Comparison of ENCODE assay signal across 18 cellular contexts in genomic region chr3:169479314-169479939, GRCh38.
DNase-seq lines count a peak whose midpoint lies in the region; ATAC-seq and TF ChIP-seq lines count a peak whose summit lies in the region.
"Had no signal": no experiment of that assay in that cellular context is flagged by ENCODE, and none has a peak within 500 bp of the region (broad histone marks: within the 10 kb centered on the region; RNA-seq: fewer than 3 reads in every experiment).

No MANE protein-coding gene starts in this region.

- no peaks in the 10 kb centered on the region for H3K36me3 ChIP-seq in RWPE2 (ENCODE audit: low read depth)
- no peaks in the 10 kb centered on the region for H3K36me3 ChIP-seq in thoracic aorta
- H3K36me3 ChIP-seq: SJSA1 had no signal

- H3K4me1 ChIP-seq in RWPE2 (ENCODE audit: insufficient read depth, poor library complexity, severe bottlenecking) (no peaks in the 10 kb centered on the region), thoracic aorta (ENCODE audit: control insufficient read depth in 1 of 2, low read depth in 2 of 2) (peaks cover 24 to 58% of the 10 kb centered on the region in 2 donors)
- H3K4me1 ChIP-seq: A549, SJSA1 had no signal

- no peak for ATAC-seq in RWPE2 (ENCODE audit: low read depth)
- no peak for ATAC-seq in thoracic aorta (ENCODE audit: insufficient number of reproducible peaks, low FRiP score, low read depth)
- ATAC-seq in HG02885 (IDR thresholded peaks at IDR 0.05; ENCODE audit: poor library complexity, unreplicated experiment) = no peak
- ATAC-seq: A549, Right ventricle myocardium inferior had no signal

- DNase-seq in EL (peak; percentile 2), RWPE2 (ENCODE audit: low spot score) (no peak), epithelial cell of prostate (ENCODE audit: low read depth, low spot score) (no peak), thoracic aorta (ENCODE audit: low spot score) (no peak)
- DNase-seq in activated CD8-positive, alpha-beta memory T cell treated with anti-CD3 and anti-CD28 coated beads for 24 hours = no peak
- DNase-seq in activated effector memory CD4-positive, alpha-beta T cell treated with anti-CD3 and anti-CD28 coated beads, Interleukin-2, amount 50 U/mL, for 16 hours = no peak
- DNase-seq: DMS79, H9, MV-4-11, NCI-H187, NCI-H446 treated with DMSO at 0.1 percent for 48 hours, NCI-H526 treated with DMSO at 0.1 percent for 48 hours, OCI-M1 had no signal

- H3K9me3 ChIP-seq in RWPE2 (ENCODE audit: severe bottlenecking) (no peaks in the 10 kb centered on the region), thoracic aorta (no peaks in the 10 kb centered on the region)
- H3K9me3 ChIP-seq: A549, SJSA1 had no signal

- H3K4me3 ChIP-seq in RWPE2 (ENCODE audit: severe bottlenecking) = no peak overlapping the region
- H3K4me3 ChIP-seq in thoracic aorta = no peak overlapping the region
- H3K4me3 ChIP-seq: A549, SJSA1 had no signal

- TF ChIP-seq CTCF in RWPE2 (IDR thresholded peaks at IDR 0.05; ENCODE audit: poor library complexity, severe bottlenecking) = no peak
- no peak for TF ChIP-seq CTCF in thoracic aorta (IDR thresholded peaks at IDR 0.05)

- H3K27ac ChIP-seq in RWPE2 (ENCODE audit: poor library complexity, severe bottlenecking) (peak overlapping the region; percentile 52), epithelial cell of prostate (peak overlapping the region; percentile 52), thoracic aorta (peak overlapping the region; percentile 60 to 76)
- H3K27ac ChIP-seq: A549, KMS-11, SJSA1 had no signal

- H3K27me3 ChIP-seq in RWPE2 (ENCODE audit: insufficient read depth, poor library complexity, severe bottlenecking) (no peaks in the 10 kb centered on the region), thoracic aorta (replicated peaks; ENCODE audit: insufficient read depth) (no peaks in the 10 kb centered on the region)
